ENCODE assay signal across 1 cellular context in the genomic region with DNA sequence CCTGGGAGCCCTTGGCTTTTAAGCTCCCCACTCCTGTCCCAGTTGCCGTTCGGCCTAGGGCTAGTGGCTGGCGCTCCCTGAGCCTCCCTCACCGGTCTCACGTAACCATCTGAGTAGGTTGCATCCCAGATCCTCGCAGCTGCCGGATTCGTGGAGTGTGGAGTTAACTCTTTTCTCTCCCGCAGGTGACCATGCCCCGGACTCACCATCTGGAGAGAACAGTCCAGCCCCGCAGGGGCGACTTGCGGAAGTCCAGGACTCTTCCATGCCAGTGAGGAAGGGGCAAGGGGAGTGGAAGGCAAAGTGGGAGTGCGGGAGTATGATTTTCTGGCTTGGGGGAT.
TF ChIP-seq lines count a peak whose summit lies in the region.

No MANE protein-coding gene starts in this region.

TF ChIP-seq in GM12878, 131 proteins besides CTCF, POLR2A, EP300 and RAD21:
- no peak for TF ChIP-seq TCF7 (IDR thresholded peaks at IDR 0.05; ENCODE audit: borderline replicate concordance)
- no peak for TF ChIP-seq ESRRA (IDR thresholded peaks at IDR 0.05; ENCODE audit: low read length)
- TF ChIP-seq, protein P1, sequence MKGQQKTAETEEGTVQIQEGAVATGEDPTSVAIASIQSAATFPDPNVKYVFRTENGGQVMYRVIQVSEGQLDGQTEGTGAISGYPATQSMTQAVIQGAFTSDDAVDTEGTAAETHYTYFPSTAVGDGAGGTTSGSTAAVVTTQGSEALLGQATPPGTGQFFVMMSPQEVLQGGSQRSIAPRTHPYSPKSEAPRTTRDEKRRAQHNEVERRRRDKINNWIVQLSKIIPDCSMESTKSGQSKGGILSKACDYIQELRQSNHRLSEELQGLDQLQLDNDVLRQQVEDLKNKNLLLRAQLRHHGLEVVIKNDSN (IDR thresholded peaks at IDR 0.05; ENCODE audit: borderline replicate concordance, extremely low read length, insufficient read depth, low read depth, low read length), result no peak
- TF ChIP-seq CBFB (IDR thresholded peaks at IDR 0.05; ENCODE audit: low read depth), result no peak
- no peak for TF ChIP-seq POLR2AphosphoS5 (IDR thresholded peaks at IDR 0.05; ENCODE audit: low read length)
- TF ChIP-seq BMI1 (IDR thresholded peaks at IDR 0.05; ENCODE audit: borderline replicate concordance), result no peak
